Comparison of ENCODE assay signal across 2 cellular contexts in genomic region chr17:15699413-15699924, GRCh38.
TF ChIP-seq lines count a peak whose summit lies in the region.

ZNF286A (plus strand) TSS chr17:15699752; CDS start chr17:15700330, 578 bp downstream.

TF ChIP-seq in IMR-90, 13 proteins besides CTCF, POLR2A, EP300 and RAD21:
- TF ChIP-seq USF2 (IDR thresholded peaks at IDR 0.05; ENCODE audit: low read depth, low read length) (peak; percentile 65), MXI1 (IDR thresholded peaks at IDR 0.05; ENCODE audit: borderline replicate concordance, low read depth, low read length) (0 out of 2 replicates have a peak, but pooled peaks have one; percentile 23), MAZ (IDR thresholded peaks at IDR 0.05; ENCODE audit: borderline replicate concordance, low read depth, low read length) (peak; percentile 48; the same call in 1 of the 2 replicates)
TF ChIP-seq in IMR-90: peak in this region for 3; not testable (repeated sequence) for 10.

TF ChIP-seq in endothelial cell of umbilical vein, 7 proteins besides CTCF, POLR2A, EP300 and RAD21:
- TF ChIP-seq MAX (IDR thresholded peaks at IDR 0.05; ENCODE audit: insufficient read depth, insufficient read length) (peak; percentile 47), POLR2AphosphoS5 (IDR thresholded peaks at IDR 0.05; ENCODE audit: insufficient read depth, low read depth, low read length) (peak; percentile 27)
